14 cellular contexts compared by ENCODE assay signal in the genomic region with DNA sequence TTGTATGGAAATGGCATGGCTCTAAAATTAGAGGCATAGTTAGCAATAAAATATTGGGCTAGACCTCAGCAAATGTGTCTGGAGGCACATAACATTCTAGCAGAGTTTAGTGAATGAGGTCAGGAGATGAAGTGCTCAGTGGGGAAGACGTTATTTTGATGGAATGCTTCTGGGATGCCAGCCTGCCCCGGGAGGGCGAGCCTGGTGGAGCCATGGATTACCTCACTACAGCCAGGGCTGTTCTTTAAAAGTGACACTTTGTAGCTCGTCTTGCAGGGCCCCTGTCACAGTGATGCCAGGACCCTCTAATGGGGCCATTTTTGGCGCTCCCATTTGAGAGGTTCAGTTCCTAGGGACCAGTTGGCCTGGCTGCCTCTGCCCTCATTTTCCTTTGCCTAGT. TPM values are rescaled to one million over a fixed set of nuclear protein-coding genes. Genes with fewer than 3 reads are reported as not detected.
DNase-seq lines count a peak whose midpoint lies in the region; ATAC-seq, FAIRE-seq and TF ChIP-seq lines count a peak whose summit lies in the region.
"Had no signal": no experiment of that assay in that cellular context is flagged by ENCODE, and none has a peak within 500 bp of the region (broad histone marks: within the 10 kb centered on the region; RNA-seq: fewer than 3 reads in every experiment).

No MANE protein-coding gene starts in this region.

- H3K4me1 Mint-ChIP-seq in astrocyte (ENCODE audit: low read depth, unreplicated experiment) (peaks cover 10% of the 10 kb centered on the region), T-cell (peaks cover 12 to 15% (median 15%) of the 10 kb centered on the region in 3 donors)

- peak overlapping the region; percentile 79 for H3K27ac Mint-ChIP-seq in astrocyte (ENCODE audit: unreplicated experiment)
- H3K27ac Mint-ChIP-seq in T-cell = no peak overlapping the region
- H3K27ac Mint-ChIP-seq: activated T-cell treated with anti-CD3 and anti-CD28 coated beads, Interleukin-2, amount 50 U/mL, for 24 hours had no signal

- H3K27ac ChIP-seq in heart right ventricle = peak overlapping the region in 5 of 10 donors; percentile 33 to 75 (median 42)
- H3K27ac ChIP-seq in left ventricle myocardium inferior (replicated peaks) = no peak overlapping the region
- H3K27ac ChIP-seq in astrocyte (ENCODE audit: low read depth, low read length) = peak overlapping the region; percentile 64
- H3K27ac ChIP-seq in upper lobe of right lung = peak overlapping the region; percentile 6
- H3K27ac ChIP-seq: neutrophil had no signal

- no peak overlapping the region for H3K4me3 ChIP-seq in heart right ventricle
- no peak overlapping the region for H3K4me3 ChIP-seq in left ventricle myocardium inferior
- no peak overlapping the region for H3K4me3 ChIP-seq in astrocyte (ENCODE audit: insufficient read depth, low read depth, low read length)
- no peak overlapping the region for H3K4me3 ChIP-seq in upper lobe of right lung

- peaks cover 0 to 37% (median 4%) of the 10 kb centered on the region in 9 donors for H3K36me3 ChIP-seq in heart right ventricle
- peaks cover 30% of the 10 kb centered on the region for H3K36me3 ChIP-seq in left ventricle myocardium inferior
- no peaks in the 10 kb centered on the region for H3K36me3 ChIP-seq in astrocyte (ENCODE audit: insufficient read depth, low read length)
- no peaks in the 10 kb centered on the region for H3K36me3 ChIP-seq in upper lobe of right lung

- H3K9ac ChIP-seq in astrocyte (ENCODE audit: low read length) = peak overlapping the region; percentile 47

- intact Hi-C loops in heart right ventricle (cut with DNase I) (loop anchor here in 2 of 10 donors (2.0 to 5.0 kb wide), 2 partner anchors 48 to 49 kb away; a partner anchor contains a TSS), left ventricle myocardium inferior (cut with micrococcal nuclease) (no loop called here), upper lobe of right lung (cut with DNase I) (no loop called here)

- H2AFZ ChIP-seq in astrocyte (ENCODE audit: low read depth, low read length) = no peak overlapping the region

- peaks cover 0 to 30% (median 22%) of the 10 kb centered on the region in 9 donors for H3K4me1 ChIP-seq in heart right ventricle
- peaks cover 21% of the 10 kb centered on the region for H3K4me1 ChIP-seq in left ventricle myocardium inferior
- H3K4me1 ChIP-seq in astrocyte (ENCODE audit: insufficient read depth, low read length) = peaks cover 14% of the 10 kb centered on the region
- H3K4me1 ChIP-seq in upper lobe of right lung = peaks cover 10% of the 10 kb centered on the region

- H3K9me3 Mint-ChIP-seq in astrocyte (ENCODE audit: unreplicated experiment) = no peaks in the 10 kb centered on the region
- H3K9me3 Mint-ChIP-seq in T-cell = no peaks in the 10 kb centered on the region
- H3K9me3 Mint-ChIP-seq: activated T-cell treated with anti-CD3 and anti-CD28 coated beads, Interleukin-2, amount 50 U/mL, for 24 hours had no signal

- DNase-seq in heart right ventricle (no peak), left ventricle myocardium inferior (no peak), astrocyte (ENCODE audit: low read depth) (peak; percentile 78), kidney tubule cell (ENCODE audit: low spot score) (peak; percentile 22), upper lobe of right lung (peak; percentile 52), T-cell (no peak)
- DNase-seq in stimulated activated CD4-positive, alpha-beta T cell treated with anti-CD3 and anti-CD28 coated beads, Interleukin-2, amount 100 ng/mL, for 24 hours = no peak
- DNase-seq in stimulated activated CD4-positive, alpha-beta T cell treated with anti-CD3 and anti-CD28 coated beads, Interleukin-1b, Interleukin-23, amount 100 ng/mL, for 48 hours = no peak
- DNase-seq: activated T-cell treated with anti-CD3 and anti-CD28 coated beads, Interleukin-2, amount 50 U/mL, for 24 hours; NCI-H1048; stimulated activated CD4-positive, alpha-beta T cell treated with anti-CD3 and anti-CD28 coated beads, Interleukin-12 subunit alpha, Interleukin-12 subunit beta, amount 100 ng/mL, for 4 hours had no signal

- POLR2A ChIA-PET in T-cell (lab: Charles Lee) = no interaction called here

- no peaks in the 10 kb centered on the region for H3K27me3 ChIP-seq in heart right ventricle
- no peaks in the 10 kb centered on the region for H3K27me3 ChIP-seq in left ventricle myocardium inferior (ENCODE audit: low read depth)
- no peaks in the 10 kb centered on the region for H3K27me3 ChIP-seq in astrocyte (ENCODE audit: insufficient read depth, low read length)
- H3K27me3 ChIP-seq in upper lobe of right lung = no peaks in the 10 kb centered on the region
- H3K27me3 ChIP-seq: neutrophil had no signal

- TF ChIP-seq CTCF in heart right ventricle (IDR thresholded peaks at IDR 0.05) = no peak
- no peak for TF ChIP-seq CTCF in left ventricle myocardium inferior (IDR thresholded peaks at IDR 0.05; ENCODE audit: borderline replicate concordance)
- TF ChIP-seq CTCF in astrocyte (IDR thresholded peaks at IDR 0.05; ENCODE audit: insufficient read depth, low read depth, low read length) = no peak
- TF ChIP-seq CTCF in upper lobe of right lung (IDR thresholded peaks at IDR 0.05) = no peak

- CTCF ChIA-PET in T-cell (lab: Charles Lee) = interaction anchor here (0.8 to 2.1 kb wide), 8 partner anchors 10 to 172 kb away, joined by 3 to 12 read pairs (median 6); a partner anchor contains a TSS

- peaks cover 10% of the 10 kb centered on the region for H3K27me3 Mint-ChIP-seq in astrocyte (ENCODE audit: low read depth, unreplicated experiment)
- no peaks in the 10 kb centered on the region for H3K27me3 Mint-ChIP-seq in T-cell
- H3K27me3 Mint-ChIP-seq: activated T-cell treated with anti-CD3 and anti-CD28 coated beads, Interleukin-2, amount 50 U/mL, for 24 hours had no signal

- H3K9me3 ChIP-seq in heart right ventricle = no peaks in the 10 kb centered on the region
- no peaks in the 10 kb centered on the region for H3K9me3 ChIP-seq in left ventricle myocardium inferior (replicated peaks)
- H3K9me3 ChIP-seq in astrocyte (ENCODE audit: insufficient read depth, low read depth, low read length) = no peaks in the 10 kb centered on the region
- H3K9me3 ChIP-seq in upper lobe of right lung = no peaks in the 10 kb centered on the region
- H3K9me3 ChIP-seq: neutrophil had no signal

- FAIRE-seq in astrocyte (lab: Jason Lieb, UNC) = peak; percentile 43
- FAIRE-seq: A204.1 had no signal

- H3K36me3 Mint-ChIP-seq in astrocyte (ENCODE audit: low read depth, unreplicated experiment) (peaks cover 5% of the 10 kb centered on the region), T-cell (peaks cover 40% of the 10 kb centered on the region)

- H3K4me2 ChIP-seq in astrocyte (ENCODE audit: low read length) = peak overlapping the region; percentile 27

- peak; percentile 5 to 68 (median 48) for ATAC-seq in heart right ventricle
- ATAC-seq in upper lobe of right lung = peak; percentile 69
- no peak for ATAC-seq in T-cell (replicated peaks in 1 of 4)
- ATAC-seq: activated CD4-positive, CD25-positive, alpha-beta regulatory T cell treated with anti-CD3 and anti-CD28 coated beads, Interleukin-2, amount 50 U/mL, for 24 hours had no signal

- H3K79me2 ChIP-seq in astrocyte (ENCODE audit: insufficient read depth, low read length) = no peaks in the 10 kb centered on the region

- 56 to 71% methylated on average over 5 of the region's 5 CpGs for WGBS in heart right ventricle, 2 donors

- H3K4me3 Mint-ChIP-seq in astrocyte (ENCODE audit: unreplicated experiment) (no peak overlapping the region), T-cell (no peak overlapping the region)
- H3K4me3 Mint-ChIP-seq: activated T-cell treated with anti-CD3 and anti-CD28 coated beads, Interleukin-2, amount 50 U/mL, for 24 hours had no signal

- H4K20me1 ChIP-seq in astrocyte (ENCODE audit: insufficient read depth, low read length) = no peaks in the 10 kb centered on the region

RNA-seq across cellular contexts. Expression of a gene that starts 48.5 kb away (rescaled TPM):
- 10 to 100 TPM in 9 of 10 donors, 1 to 10 TPM in 1; 8.7 to 33.5 (median 19.9) TPM for total RNA-seq in heart right ventricle
- polyA plus RNA-seq in heart right ventricle = 10 to 100 TPM; 11.3 to 17.0 TPM
- 25.6 TPM for total RNA-seq in left ventricle myocardium inferior
- 4.5 and 6.1 TPM in 2 replicates for total RNA-seq in astrocyte
- total RNA-seq in upper lobe of right lung = 13.6 TPM
- 10 to 100 TPM; 12.5 to 33.0 (median 14.6) TPM for total RNA-seq in T-cell

Comparison
In these comparisons a context has a peak if more than half of its experiments do, and no peak if none do; other contexts are left out.
1. ATAC-seq: peak in heart right ventricle (8 of 8) and upper lobe of right lung (single experiment); none in T-cell (0 of 4).
2. DNase-seq: peak in astrocyte (single experiment), kidney tubule cell (single experiment) and upper lobe of right lung (single experiment); none in heart right ventricle (0 of 2), left ventricle myocardium inferior (single experiment), stimulated activated CD4-positive, alpha-beta T cell treated with anti-CD3 and anti-CD28 coated beads, Interleukin-2, amount 100 ng/mL, for 24 hours (0 of 2), T-cell (0 of 34) and stimulated activated CD4-positive, alpha-beta T cell treated with anti-CD3 and anti-CD28 coated beads, Interleukin-1b, Interleukin-23, amount 100 ng/mL, for 48 hours (single experiment).